In the genomic region with DNA sequence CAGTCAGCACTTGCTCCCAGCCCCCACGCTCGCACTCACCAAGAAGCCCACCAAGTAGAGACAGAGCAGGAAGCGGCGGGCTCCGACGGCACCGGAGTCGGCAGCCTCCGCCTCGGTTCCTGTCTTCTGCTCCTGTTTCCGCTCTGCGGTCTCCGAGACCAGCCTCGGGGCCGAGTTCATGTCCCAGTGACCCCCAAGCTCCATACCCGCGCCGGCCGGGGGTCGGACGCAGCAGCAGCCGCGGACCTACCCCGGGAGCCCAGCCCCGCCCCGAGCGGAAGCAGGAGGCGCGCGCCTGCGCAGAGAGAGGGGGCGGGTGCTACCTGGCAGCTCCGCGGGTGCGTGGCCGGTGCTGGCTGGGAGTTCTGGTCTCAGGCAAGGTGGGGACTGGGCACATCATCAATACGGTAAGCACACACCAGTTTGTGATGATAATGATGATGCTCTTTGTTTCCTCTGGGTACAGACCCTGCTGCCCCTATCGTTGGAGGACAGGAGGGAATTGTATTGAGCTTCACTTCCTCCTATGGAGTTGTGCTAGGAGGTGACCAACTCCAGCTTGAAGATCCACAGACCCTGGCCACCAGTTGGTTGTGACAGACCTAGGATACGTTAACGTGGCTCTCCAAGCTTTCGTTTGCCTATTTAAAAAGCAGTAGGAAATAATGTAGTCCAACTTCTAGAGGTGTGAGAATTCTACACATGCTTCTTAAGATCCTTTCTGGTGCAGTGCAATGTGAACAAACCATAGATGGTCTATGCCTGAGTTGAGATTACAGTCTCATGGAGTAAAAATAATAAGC, we compare ENCODE assay signal across 1 cellular context.
TF ChIP-seq lines count a peak whose summit lies in the region.

No MANE protein-coding gene starts in this region.

TF ChIP-seq in HepG2, 621 proteins besides CTCF, POLR2A, EP300 and RAD21 (continued from another document and continues in another):
- TF ChIP-seq, protein P1, sequence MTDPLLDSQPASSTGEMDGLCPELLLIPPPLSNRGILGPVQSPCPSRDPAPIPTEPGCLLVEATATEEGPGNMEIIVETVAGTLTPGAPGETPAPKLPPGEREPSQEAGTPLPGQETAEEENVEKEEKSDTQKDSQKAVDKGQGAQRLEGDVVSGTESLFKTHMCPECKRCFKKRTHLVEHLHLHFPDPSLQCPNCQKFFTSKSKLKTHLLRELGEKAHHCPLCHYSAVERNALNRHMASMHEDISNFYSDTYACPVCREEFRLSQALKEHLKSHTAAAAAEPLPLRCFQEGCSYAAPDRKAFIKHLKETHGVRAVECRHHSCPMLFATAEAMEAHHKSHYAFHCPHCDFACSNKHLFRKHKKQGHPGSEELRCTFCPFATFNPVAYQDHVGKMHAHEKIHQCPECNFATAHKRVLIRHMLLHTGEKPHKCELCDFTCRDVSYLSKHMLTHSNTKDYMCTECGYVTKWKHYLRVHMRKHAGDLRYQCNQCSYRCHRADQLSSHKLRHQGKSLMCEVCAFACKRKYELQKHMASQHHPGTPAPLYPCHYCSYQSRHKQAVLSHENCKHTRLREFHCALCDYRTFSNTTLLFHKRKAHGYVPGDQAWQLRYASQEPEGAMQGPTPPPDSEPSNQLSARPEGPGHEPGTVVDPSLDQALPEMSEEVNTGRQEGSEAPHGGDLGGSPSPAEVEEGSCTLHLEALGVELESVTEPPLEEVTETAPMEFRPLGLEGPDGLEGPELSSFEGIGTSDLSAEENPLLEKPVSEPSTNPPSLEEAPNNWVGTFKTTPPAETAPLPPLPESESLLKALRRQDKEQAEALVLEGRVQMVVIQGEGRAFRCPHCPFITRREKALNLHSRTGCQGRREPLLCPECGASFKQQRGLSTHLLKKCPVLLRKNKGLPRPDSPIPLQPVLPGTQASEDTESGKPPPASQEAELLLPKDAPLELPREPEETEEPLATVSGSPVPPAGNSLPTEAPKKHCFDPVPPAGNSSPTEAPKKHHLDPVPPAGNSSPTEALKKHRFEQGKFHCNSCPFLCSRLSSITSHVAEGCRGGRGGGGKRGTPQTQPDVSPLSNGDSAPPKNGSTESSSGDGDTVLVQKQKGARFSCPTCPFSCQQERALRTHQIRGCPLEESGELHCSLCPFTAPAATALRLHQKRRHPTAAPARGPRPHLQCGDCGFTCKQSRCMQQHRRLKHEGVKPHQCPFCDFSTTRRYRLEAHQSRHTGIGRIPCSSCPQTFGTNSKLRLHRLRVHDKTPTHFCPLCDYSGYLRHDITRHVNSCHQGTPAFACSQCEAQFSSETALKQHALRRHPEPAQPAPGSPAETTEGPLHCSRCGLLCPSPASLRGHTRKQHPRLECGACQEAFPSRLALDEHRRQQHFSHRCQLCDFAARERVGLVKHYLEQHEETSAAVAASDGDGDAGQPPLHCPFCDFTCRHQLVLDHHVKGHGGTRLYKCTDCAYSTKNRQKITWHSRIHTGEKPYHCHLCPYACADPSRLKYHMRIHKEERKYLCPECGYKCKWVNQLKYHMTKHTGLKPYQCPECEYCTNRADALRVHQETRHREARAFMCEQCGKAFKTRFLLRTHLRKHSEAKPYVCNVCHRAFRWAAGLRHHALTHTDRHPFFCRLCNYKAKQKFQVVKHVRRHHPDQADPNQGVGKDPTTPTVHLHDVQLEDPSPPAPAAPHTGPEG (CRISPR knock-in tag; IDR thresholded peaks at IDR 0.05): peak; percentile 79
- TF ChIP-seq NR2F6 (IDR thresholded peaks at IDR 0.05) (no peak), NR2F6 (CRISPR knock-in tag; IDR thresholded peaks at IDR 0.05) (0 out of 2 replicates have a peak, but pooled peaks have one; percentile 22), SP2 (CRISPR knock-in tag; IDR thresholded peaks at IDR 0.05) (no peak; the same call in none of the 2 replicates), YEATS4 (CRISPR knock-in tag; IDR thresholded peaks at IDR 0.05; ENCODE audit: borderline replicate concordance) (peak; percentile 74), CHD4 (IDR thresholded peaks at IDR 0.05; ENCODE audit: borderline replicate concordance, low read length) (no peak), ZNF12 (CRISPR knock-in tag; IDR thresholded peaks at IDR 0.05) (no peak), HDAC1 (CRISPR knock-in tag; IDR thresholded peaks at IDR 0.05) (peak; percentile 85), ZBTB42 (CRISPR knock-in tag; IDR thresholded peaks at IDR 0.05) (0 out of 2 replicates have a peak, but pooled peaks have one; percentile 65), NCOA5 (CRISPR knock-in tag; IDR thresholded peaks at IDR 0.05) (no peak), KMT2B (CRISPR knock-in tag; IDR thresholded peaks at IDR 0.05) (peak; percentile 93; the same call in 1 of the 2 replicates), ZNF773 (CRISPR knock-in tag; IDR thresholded peaks at IDR 0.05; ENCODE audit: borderline replicate concordance) (0 out of 2 replicates have a peak, but pooled peaks have one; percentile 70), ZNF775 (CRISPR knock-in tag; IDR thresholded peaks at IDR 0.05; ENCODE audit: borderline replicate concordance) (no peak), ELF1 (CRISPR knock-in tag; IDR thresholded peaks at IDR 0.05) (peak; percentile 78), ZNF441 (CRISPR knock-in tag; IDR thresholded peaks at IDR 0.05; ENCODE audit: borderline replicate concordance) (peak; percentile 63; the same call in 1 of the 2 replicates), ZFP36L2 (CRISPR knock-in tag; IDR thresholded peaks at IDR 0.05) (no peak; the same call in 1 of the 2 replicates), TEAD3 (CRISPR knock-in tag; optimal IDR thresholded peaks at IDR 0.05; ENCODE audit: borderline replicate concordance) (peak; percentile 72), PHB2 (IDR thresholded peaks at IDR 0.05; ENCODE audit: partially characterized antibody) (no peak), FIP1L1 (IDR thresholded peaks at IDR 0.05; ENCODE audit: borderline replicate concordance, insufficient read depth, low read depth, low read length) (0 out of 2 replicates have a peak, but pooled peaks have one; percentile 29), MED8 (CRISPR knock-in tag; IDR thresholded peaks at IDR 0.05; ENCODE audit: insufficient replicate concordance) (peak; percentile 74), MAFF (IDR thresholded peaks at IDR 0.05; ENCODE audit: low read depth, low read length) (no peak), ZNF282 (IDR thresholded peaks at IDR 0.05; ENCODE audit: partially characterized antibody) (no peak), ZBTB7B (CRISPR knock-in tag; IDR thresholded peaks at IDR 0.05) (peak; percentile 97), BHLHE40 (IDR thresholded peaks at IDR 0.05; ENCODE audit: low read length) (no peak), POLR2AphosphoS5 (IDR thresholded peaks at IDR 0.05; ENCODE audit: low read depth, low read length) (peak; percentile 92), KLF6 (CRISPR knock-in tag; IDR thresholded peaks at IDR 0.05) (peak; percentile 88), HOXA3 (CRISPR knock-in tag; IDR thresholded peaks at IDR 0.05) (no peak)
- TF ChIP-seq, protein P2, sequence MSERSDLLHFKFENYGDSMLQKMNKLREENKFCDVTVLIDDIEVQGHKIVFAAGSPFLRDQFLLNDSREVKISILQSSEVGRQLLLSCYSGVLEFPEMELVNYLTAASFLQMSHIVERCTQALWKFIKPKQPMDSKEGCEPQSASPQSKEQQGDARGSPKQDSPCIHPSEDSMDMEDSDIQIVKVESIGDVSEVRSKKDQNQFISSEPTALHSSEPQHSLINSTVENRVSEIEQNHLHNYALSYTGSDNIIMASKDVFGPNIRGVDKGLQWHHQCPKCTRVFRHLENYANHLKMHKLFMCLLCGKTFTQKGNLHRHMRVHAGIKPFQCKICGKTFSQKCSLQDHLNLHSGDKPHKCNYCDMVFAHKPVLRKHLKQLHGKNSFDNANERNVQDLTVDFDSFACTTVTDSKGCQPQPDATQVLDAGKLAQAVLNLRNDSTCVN (CRISPR knock-in tag; IDR thresholded peaks at IDR 0.05; ENCODE audit: borderline replicate concordance): peak; percentile 55; the same call in 1 of the 2 replicates
- TF ChIP-seq, protein P3, sequence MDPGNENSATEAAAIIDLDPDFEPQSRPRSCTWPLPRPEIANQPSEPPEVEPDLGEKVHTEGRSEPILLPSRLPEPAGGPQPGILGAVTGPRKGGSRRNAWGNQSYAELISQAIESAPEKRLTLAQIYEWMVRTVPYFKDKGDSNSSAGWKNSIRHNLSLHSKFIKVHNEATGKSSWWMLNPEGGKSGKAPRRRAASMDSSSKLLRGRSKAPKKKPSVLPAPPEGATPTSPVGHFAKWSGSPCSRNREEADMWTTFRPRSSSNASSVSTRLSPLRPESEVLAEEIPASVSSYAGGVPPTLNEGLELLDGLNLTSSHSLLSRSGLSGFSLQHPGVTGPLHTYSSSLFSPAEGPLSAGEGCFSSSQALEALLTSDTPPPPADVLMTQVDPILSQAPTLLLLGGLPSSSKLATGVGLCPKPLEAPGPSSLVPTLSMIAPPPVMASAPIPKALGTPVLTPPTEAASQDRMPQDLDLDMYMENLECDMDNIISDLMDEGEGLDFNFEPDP (CRISPR knock-in tag; conservative IDR thresholded peaks at IDR 0.05): no peak
- TF ChIP-seq, protein P4, sequence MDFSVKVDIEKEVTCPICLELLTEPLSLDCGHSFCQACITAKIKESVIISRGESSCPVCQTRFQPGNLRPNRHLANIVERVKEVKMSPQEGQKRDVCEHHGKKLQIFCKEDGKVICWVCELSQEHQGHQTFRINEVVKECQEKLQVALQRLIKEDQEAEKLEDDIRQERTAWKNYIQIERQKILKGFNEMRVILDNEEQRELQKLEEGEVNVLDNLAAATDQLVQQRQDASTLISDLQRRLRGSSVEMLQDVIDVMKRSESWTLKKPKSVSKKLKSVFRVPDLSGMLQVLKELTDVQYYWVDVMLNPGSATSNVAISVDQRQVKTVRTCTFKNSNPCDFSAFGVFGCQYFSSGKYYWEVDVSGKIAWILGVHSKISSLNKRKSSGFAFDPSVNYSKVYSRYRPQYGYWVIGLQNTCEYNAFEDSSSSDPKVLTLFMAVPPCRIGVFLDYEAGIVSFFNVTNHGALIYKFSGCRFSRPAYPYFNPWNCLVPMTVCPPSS (IDR thresholded peaks at IDR 0.05): no peak
- TF ChIP-seq, protein P5, sequence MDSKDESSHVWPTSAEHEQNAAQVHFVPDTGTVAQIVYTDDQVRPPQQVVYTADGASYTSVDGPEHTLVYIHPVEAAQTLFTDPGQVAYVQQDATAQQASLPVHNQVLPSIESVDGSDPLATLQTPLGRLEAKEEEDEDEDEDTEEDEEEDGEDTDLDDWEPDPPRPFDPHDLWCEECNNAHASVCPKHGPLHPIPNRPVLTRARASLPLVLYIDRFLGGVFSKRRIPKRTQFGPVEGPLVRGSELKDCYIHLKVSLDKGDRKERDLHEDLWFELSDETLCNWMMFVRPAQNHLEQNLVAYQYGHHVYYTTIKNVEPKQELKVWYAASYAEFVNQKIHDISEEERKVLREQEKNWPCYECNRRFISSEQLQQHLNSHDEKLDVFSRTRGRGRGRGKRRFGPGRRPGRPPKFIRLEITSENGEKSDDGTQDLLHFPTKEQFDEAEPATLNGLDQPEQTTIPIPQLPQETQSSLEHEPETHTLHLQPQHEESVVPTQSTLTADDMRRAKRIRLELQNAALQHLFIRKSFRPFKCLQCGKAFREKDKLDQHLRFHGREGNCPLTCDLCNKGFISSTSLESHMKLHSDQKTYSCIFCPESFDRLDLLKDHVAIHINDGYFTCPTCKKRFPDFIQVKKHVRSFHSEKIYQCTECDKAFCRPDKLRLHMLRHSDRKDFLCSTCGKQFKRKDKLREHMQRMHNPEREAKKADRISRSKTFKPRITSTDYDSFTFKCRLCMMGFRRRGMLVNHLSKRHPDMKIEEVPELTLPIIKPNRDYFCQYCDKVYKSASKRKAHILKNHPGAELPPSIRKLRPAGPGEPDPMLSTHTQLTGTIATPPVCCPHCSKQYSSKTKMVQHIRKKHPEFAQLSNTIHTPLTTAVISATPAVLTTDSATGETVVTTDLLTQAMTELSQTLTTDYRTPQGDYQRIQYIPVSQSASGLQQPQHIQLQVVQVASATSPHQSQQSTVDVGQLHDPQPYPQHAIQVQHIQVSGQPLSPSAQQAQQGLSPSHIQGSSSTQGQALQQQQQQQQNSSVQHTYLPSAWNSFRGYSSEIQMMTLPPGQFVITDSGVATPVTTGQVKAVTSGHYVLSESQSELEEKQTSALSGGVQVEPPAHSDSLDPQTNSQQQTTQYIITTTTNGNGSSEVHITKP (CRISPR knock-in tag; IDR thresholded peaks at IDR 0.05; ENCODE audit: low read depth): no peak
- TF ChIP-seq, protein P6, sequence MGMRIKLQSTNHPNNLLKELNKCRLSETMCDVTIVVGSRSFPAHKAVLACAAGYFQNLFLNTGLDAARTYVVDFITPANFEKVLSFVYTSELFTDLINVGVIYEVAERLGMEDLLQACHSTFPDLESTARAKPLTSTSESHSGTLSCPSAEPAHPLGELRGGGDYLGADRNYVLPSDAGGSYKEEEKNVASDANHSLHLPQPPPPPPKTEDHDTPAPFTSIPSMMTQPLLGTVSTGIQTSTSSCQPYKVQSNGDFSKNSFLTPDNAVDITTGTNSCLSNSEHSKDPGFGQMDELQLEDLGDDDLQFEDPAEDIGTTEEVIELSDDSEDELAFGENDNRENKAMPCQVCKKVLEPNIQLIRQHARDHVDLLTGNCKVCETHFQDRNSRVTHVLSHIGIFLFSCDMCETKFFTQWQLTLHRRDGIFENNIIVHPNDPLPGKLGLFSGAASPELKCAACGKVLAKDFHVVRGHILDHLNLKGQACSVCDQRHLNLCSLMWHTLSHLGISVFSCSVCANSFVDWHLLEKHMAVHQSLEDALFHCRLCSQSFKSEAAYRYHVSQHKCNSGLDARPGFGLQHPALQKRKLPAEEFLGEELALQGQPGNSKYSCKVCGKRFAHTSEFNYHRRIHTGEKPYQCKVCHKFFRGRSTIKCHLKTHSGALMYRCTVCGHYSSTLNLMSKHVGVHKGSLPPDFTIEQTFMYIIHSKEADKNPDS (CRISPR knock-in tag; IDR thresholded peaks at IDR 0.05): no peak
- TF ChIP-seq, protein P7, sequence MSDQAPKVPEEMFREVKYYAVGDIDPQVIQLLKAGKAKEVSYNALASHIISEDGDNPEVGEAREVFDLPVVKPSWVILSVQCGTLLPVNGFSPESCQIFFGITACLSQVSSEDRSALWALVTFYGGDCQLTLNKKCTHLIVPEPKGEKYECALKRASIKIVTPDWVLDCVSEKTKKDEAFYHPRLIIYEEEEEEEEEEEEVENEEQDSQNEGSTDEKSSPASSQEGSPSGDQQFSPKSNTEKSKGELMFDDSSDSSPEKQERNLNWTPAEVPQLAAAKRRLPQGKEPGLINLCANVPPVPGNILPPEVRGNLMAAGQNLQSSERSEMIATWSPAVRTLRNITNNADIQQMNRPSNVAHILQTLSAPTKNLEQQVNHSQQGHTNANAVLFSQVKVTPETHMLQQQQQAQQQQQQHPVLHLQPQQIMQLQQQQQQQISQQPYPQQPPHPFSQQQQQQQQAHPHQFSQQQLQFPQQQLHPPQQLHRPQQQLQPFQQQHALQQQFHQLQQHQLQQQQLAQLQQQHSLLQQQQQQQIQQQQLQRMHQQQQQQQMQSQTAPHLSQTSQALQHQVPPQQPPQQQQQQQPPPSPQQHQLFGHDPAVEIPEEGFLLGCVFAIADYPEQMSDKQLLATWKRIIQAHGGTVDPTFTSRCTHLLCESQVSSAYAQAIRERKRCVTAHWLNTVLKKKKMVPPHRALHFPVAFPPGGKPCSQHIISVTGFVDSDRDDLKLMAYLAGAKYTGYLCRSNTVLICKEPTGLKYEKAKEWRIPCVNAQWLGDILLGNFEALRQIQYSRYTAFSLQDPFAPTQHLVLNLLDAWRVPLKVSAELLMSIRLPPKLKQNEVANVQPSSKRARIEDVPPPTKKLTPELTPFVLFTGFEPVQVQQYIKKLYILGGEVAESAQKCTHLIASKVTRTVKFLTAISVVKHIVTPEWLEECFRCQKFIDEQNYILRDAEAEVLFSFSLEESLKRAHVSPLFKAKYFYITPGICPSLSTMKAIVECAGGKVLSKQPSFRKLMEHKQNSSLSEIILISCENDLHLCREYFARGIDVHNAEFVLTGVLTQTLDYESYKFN (CRISPR knock-in tag; conservative IDR thresholded peaks at IDR 0.05): peak; percentile 29; the same call in 1 of the 2 replicates
- TF ChIP-seq, protein P8, sequence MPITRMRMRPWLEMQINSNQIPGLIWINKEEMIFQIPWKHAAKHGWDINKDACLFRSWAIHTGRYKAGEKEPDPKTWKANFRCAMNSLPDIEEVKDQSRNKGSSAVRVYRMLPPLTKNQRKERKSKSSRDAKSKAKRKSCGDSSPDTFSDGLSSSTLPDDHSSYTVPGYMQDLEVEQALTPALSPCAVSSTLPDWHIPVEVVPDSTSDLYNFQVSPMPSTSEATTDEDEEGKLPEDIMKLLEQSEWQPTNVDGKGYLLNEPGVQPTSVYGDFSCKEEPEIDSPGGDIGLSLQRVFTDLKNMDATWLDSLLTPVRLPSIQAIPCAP (CRISPR knock-in tag; IDR thresholded peaks at IDR 0.05; ENCODE audit: low read depth): no peak
